In genomic region chr21:43731891-43732711, GRCh38 we compare ENCODE assay signal across 1 cellular context.
TF ChIP-seq lines count a peak whose summit lies in the region.

No MANE protein-coding gene starts in this region.

TF ChIP-seq in liver, 16 proteins besides CTCF, POLR2A, EP300 and RAD21 (continued from another document):
- TF ChIP-seq, protein P1, sequence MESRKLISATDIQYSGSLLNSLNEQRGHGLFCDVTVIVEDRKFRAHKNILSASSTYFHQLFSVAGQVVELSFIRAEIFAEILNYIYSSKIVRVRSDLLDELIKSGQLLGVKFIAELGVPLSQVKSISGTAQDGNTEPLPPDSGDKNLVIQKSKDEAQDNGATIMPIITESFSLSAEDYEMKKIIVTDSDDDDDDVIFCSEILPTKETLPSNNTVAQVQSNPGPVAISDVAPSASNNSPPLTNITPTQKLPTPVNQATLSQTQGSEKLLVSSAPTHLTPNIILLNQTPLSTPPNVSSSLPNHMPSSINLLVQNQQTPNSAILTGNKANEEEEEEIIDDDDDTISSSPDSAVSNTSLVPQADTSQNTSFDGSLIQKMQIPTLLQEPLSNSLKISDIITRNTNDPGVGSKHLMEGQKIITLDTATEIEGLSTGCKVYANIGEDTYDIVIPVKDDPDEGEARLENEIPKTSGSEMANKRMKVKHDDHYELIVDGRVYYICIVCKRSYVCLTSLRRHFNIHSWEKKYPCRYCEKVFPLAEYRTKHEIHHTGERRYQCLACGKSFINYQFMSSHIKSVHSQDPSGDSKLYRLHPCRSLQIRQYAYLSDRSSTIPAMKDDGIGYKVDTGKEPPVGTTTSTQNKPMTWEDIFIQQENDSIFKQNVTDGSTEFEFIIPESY (IDR thresholded peaks at IDR 0.05), result no peak
- TF ChIP-seq TAF1 (conservative IDR thresholded peaks at IDR 0.05), result no peak
